Comparison of ENCODE assay signal across 15 cellular contexts in genomic region chr3:140859592-140860336, GRCh38.
DNase-seq lines count a peak whose midpoint lies in the region; ATAC-seq lines count a peak whose summit lies in the region.
"Had no signal": no experiment of that assay in that cellular context is flagged by ENCODE, and none has a peak within 500 bp of the region (broad histone marks: within the 10 kb centered on the region; RNA-seq: fewer than 3 reads in every experiment).

No MANE protein-coding gene starts in this region.

- DNase-seq in NCI-H345 (lab: John Stamatoyannopoulos, UW) (peak; percentile 47), NCI-H345 treated with DMSO at 0.1 percent for 48 hours (lab: John Stamatoyannopoulos, UW; ENCODE audit: unreplicated experiment) (no peak), NCI-H1930 (lab: John Stamatoyannopoulos, UW) (peak; percentile 57 to 60), amniotic epithelial cell (ENCODE audit: low read depth) (peak; percentile 2), LoVo (ENCODE audit: low spot score) (no peak)
- DNase-seq in CD8-positive, alpha-beta memory T cell = no peak
- DNase-seq: activated CD4-positive, CD25-positive, alpha-beta regulatory T cell treated with anti-CD3 and anti-CD28 coated beads, Interleukin-2, amount 50 U/mL, for 72 hours; effector memory CD4-positive, alpha-beta T cell; Kasumi-1; T-cell; testis had no signal

- ATAC-seq in HG03432 (IDR thresholded peaks at IDR 0.05; ENCODE audit: unreplicated experiment) (no peak), GM21825 (IDR thresholded peaks at IDR 0.05; ENCODE audit: unreplicated experiment) (no peak)
- ATAC-seq: T-cell had no signal

- no peaks in the 10 kb centered on the region for H3K27me3 ChIP-seq in CD8-positive, alpha-beta memory T cell (ENCODE audit: insufficient read depth, low read length, poor library complexity, severe bottlenecking)
- H3K27me3 ChIP-seq: testis had no signal

- H3K27ac Mint-ChIP-seq in CD8-positive, alpha-beta memory T cell = no peak overlapping the region
- H3K27ac Mint-ChIP-seq: T-cell had no signal

- H3K4me3 Mint-ChIP-seq in CD8-positive, alpha-beta memory T cell = no peak overlapping the region
- H3K4me3 Mint-ChIP-seq: neural crest cell, T-cell had no signal

- H3K4me3 ChIP-seq in CD8-positive, alpha-beta memory T cell (ENCODE audit: low read length) = no peak overlapping the region
- H3K4me3 ChIP-seq: skin epidermis, testis had no signal

- no peaks in the 10 kb centered on the region for H3K36me3 ChIP-seq in CD8-positive, alpha-beta memory T cell (ENCODE audit: insufficient read depth, low read length)

- POLR2A ChIA-PET in CD8-positive, alpha-beta memory T cell (lab: Charles Lee) = no interaction called here

- H3K9me3 ChIP-seq in CD8-positive, alpha-beta memory T cell (ENCODE audit: low read length) = no peaks in the 10 kb centered on the region
- H3K9me3 ChIP-seq: testis had no signal

- no peak overlapping the region for H3K27ac ChIP-seq in CD8-positive, alpha-beta memory T cell (ENCODE audit: low read depth, low read length)
- H3K27ac ChIP-seq: skin epidermis, testis had no signal

- no peaks in the 10 kb centered on the region for H3K36me3 Mint-ChIP-seq in CD8-positive, alpha-beta memory T cell
- H3K36me3 Mint-ChIP-seq: T-cell had no signal

- H3K27me3 Mint-ChIP-seq in CD8-positive, alpha-beta memory T cell = peaks cover 0 to 13% of the 10 kb centered on the region in 2 donors

- H3K4me1 ChIP-seq in CD8-positive, alpha-beta memory T cell (ENCODE audit: insufficient read depth, low read length) = no peaks in the 10 kb centered on the region
- H3K4me1 ChIP-seq: testis had no signal

- peaks cover 0 to 5% (median 4%) of the 10 kb centered on the region in 3 donors for H3K4me1 Mint-ChIP-seq in CD8-positive, alpha-beta memory T cell
- H3K4me1 Mint-ChIP-seq: neural crest cell, T-cell had no signal

- CTCF ChIA-PET in CD8-positive, alpha-beta memory T cell (lab: Charles Lee) = no interaction called here

- no peaks in the 10 kb centered on the region for H3K9me3 Mint-ChIP-seq in CD8-positive, alpha-beta memory T cell
- H3K9me3 Mint-ChIP-seq: neural crest cell, T-cell had no signal

Comparison
In these comparisons a context has a peak if more than half of its experiments do, and no peak if none do; other contexts are left out.
1. DNase-seq: peak in NCI-H345 (single experiment), NCI-H1930 (2 of 2) and amniotic epithelial cell (single experiment); none in NCI-H345 treated with DMSO at 0.1 percent for 48 hours (single experiment), CD8-positive, alpha-beta memory T cell (0 of 5) and LoVo (single experiment).